ENCODE assay signal across 31 cellular contexts in genomic region chr6:25907475-25908014, GRCh38. TPM values are rescaled to one million over a fixed set of nuclear protein-coding genes. Genes with fewer than 3 reads are reported as not detected.
"Had no signal": no experiment of that assay in that cellular context is flagged by ENCODE, and none has a peak within 500 bp of the region (broad histone marks: within the 10 kb centered on the region; RNA-seq: fewer than 3 reads in every experiment).

No MANE protein-coding gene starts in this region.

- H3K27ac Mint-ChIP-seq: effector memory CD8-positive, alpha-beta T cell; memory B cell; naive B cell; nephron; neural progenitor cell; stimulated activated naive B cell treated with anti-CD40 and anti-IgM and Interleukin-4, amounts not matched to agents 10 μg/mL and 1 μg/mL and 100 μg/mL, for 72 hours; stimulated activated naive CD8-positive, alpha-beta T cell treated with anti-CD3 and anti-CD28 coated beads, Interleukin-15, Interleukin-2, amounts not matched to agents 100 ng/mL and 50 ng/mL, for 24 hours had no signal

- ATAC-seq: effector memory CD8-positive, alpha-beta T cell; heart right ventricle; left cardiac atrium; lower lobe of right lung; mucosa of descending colon; psoas muscle; right cardiac atrium; stimulated activated naive B cell treated with anti-CD40 and anti-IgM and Interleukin-4, amounts not matched to agents 10 μg/mL and 1 μg/mL and 100 μg/mL, for 72 hours had no signal

- H3K27me3 Mint-ChIP-seq: stimulated activated naive B cell treated with anti-CD40 and anti-IgM and Interleukin-4, amounts not matched to agents 10 μg/mL and 1 μg/mL and 100 μg/mL, for 72 hours had no signal

- H2AFZ ChIP-seq: neural progenitor cell had no signal

- H3K4me3 ChIP-seq: esophagus squamous epithelium, heart right ventricle, left ventricle myocardium inferior, lower lobe of right lung, mucosa of descending colon, neural progenitor cell, psoas muscle, skin epidermis, spleen, thoracic aorta, tibial nerve, upper lobe of left lung had no signal

- H3K27ac ChIP-seq: esophagus squamous epithelium, heart right ventricle, left ventricle myocardium inferior, lower lobe of right lung, neural progenitor cell, psoas muscle, skin epidermis, spleen, thoracic aorta, tibial nerve, upper lobe of left lung had no signal

- FAIRE-seq: endometrium, urothelium cell line had no signal

- H3K36me3 Mint-ChIP-seq: memory B cell; naive B cell; neural progenitor cell; stimulated activated naive B cell treated with anti-CD40 and anti-IgM and Interleukin-4, amounts not matched to agents 10 μg/mL and 1 μg/mL and 100 μg/mL, for 72 hours had no signal

- H3K27me3 ChIP-seq: neural progenitor cell, tibial nerve, upper lobe of left lung had no signal

- H3K36me3 ChIP-seq: esophagus squamous epithelium, heart right ventricle, left ventricle myocardium inferior, lower lobe of right lung, neural progenitor cell, spleen, thoracic aorta, tibial nerve, upper lobe of left lung had no signal

- H3K4me1 ChIP-seq: esophagus squamous epithelium, heart right ventricle, left ventricle myocardium inferior, lower lobe of right lung, neural progenitor cell, psoas muscle, spleen, tibial nerve, upper lobe of left lung had no signal

- H3K4me3 Mint-ChIP-seq: effector memory CD8-positive, alpha-beta T cell; memory B cell; naive B cell; nephron; neural progenitor cell; stimulated activated naive B cell treated with anti-CD40 and anti-IgM and Interleukin-4, amounts not matched to agents 10 μg/mL and 1 μg/mL and 100 μg/mL, for 72 hours; stimulated activated naive CD8-positive, alpha-beta T cell treated with anti-CD3 and anti-CD28 coated beads, Interleukin-15, Interleukin-2, amounts not matched to agents 100 ng/mL and 50 ng/mL, for 24 hours had no signal

- DNase-seq: cortex of kidney; effector memory CD8-positive, alpha-beta T cell; erythroblast; esophagus squamous epithelium; foreskin melanocyte; glutamatergic neuron; heart right ventricle; hippocampal formation; left cardiac atrium; left ventricle myocardium inferior; lower lobe of right lung; mucosa of descending colon; naive B cell; posterior cingulate gyrus; psoas muscle; right cardiac atrium; spleen; stimulated activated naive B cell treated with anti-CD40 and anti-IgM and Interleukin-4, amounts not matched to agents 10 μg/mL and 1 μg/mL and 100 μg/mL, for 72 hours; upper lobe of left lung had no signal

- H3K9me3 Mint-ChIP-seq: effector memory CD8-positive, alpha-beta T cell; memory B cell; naive B cell; nephron; neural progenitor cell; stimulated activated naive B cell treated with anti-CD40 and anti-IgM and Interleukin-4, amounts not matched to agents 10 μg/mL and 1 μg/mL and 100 μg/mL, for 72 hours; stimulated activated naive CD8-positive, alpha-beta T cell treated with anti-CD3 and anti-CD28 coated beads, Interleukin-15, Interleukin-2, amounts not matched to agents 100 ng/mL and 50 ng/mL, for 24 hours had no signal

- H3K9me3 ChIP-seq: esophagus squamous epithelium, heart right ventricle, left ventricle myocardium inferior, lower lobe of right lung, mucosa of descending colon, psoas muscle, spleen, thoracic aorta, tibial nerve, upper lobe of left lung had no signal

- H3K4me1 Mint-ChIP-seq: nephron; stimulated activated naive B cell treated with anti-CD40 and anti-IgM and Interleukin-4, amounts not matched to agents 10 μg/mL and 1 μg/mL and 100 μg/mL, for 72 hours had no signal

- H3K9ac ChIP-seq: neural progenitor cell had no signal

- H3K4me2 ChIP-seq: neural progenitor cell had no signal

RNA-seq across cellular contexts. Expression of gene SLC17A2, which starts 22.9 kb away (rescaled TPM):
- total RNA-seq: dermis microvascular lymphatic vessel endothelial cell, esophagus squamous epithelium, heart right ventricle, kidney epithelial cell, left cardiac atrium, left ventricle myocardium inferior, lower lobe of right lung, mucosa of descending colon, osteocyte, psoas muscle, right cardiac atrium, spleen, thoracic aorta, tibial nerve, upper lobe of left lung had no signal
- polyA plus RNA-seq: heart right ventricle, psoas muscle, right cardiac atrium, spleen had no signal

RNA-seq across cellular contexts. Expression of gene SLC17A3, which starts 33.5 kb away (rescaled TPM):
- total RNA-seq: dermis microvascular lymphatic vessel endothelial cell, esophagus squamous epithelium, heart right ventricle, kidney epithelial cell, left cardiac atrium, left ventricle myocardium inferior, lower lobe of right lung, mucosa of descending colon, osteocyte, psoas muscle, spleen, tibial nerve had no signal
- polyA plus RNA-seq: heart right ventricle, psoas muscle, right cardiac atrium had no signal
